Comparison of ENCODE assay signal across 11 cellular contexts in genomic region chr22:50010676-50011446, GRCh38. TPM values are rescaled to one million over a fixed set of nuclear protein-coding genes. Genes with fewer than 3 reads are reported as not detected.
DNase-seq lines count a peak whose midpoint lies in the region; ATAC-seq and TF ChIP-seq lines count a peak whose summit lies in the region.
"Had no signal": no experiment of that assay in that cellular context is flagged by ENCODE, and none has a peak within 500 bp of the region (broad histone marks: within the 10 kb centered on the region; RNA-seq: fewer than 3 reads in every experiment).

No MANE protein-coding gene starts in this region.

- H3K27ac ChIP-seq in H9 (ENCODE audit: insufficient read length, low read depth, low read length) (no peak overlapping the region), heart left ventricle (no peak overlapping the region)
- H3K27ac ChIP-seq: ovary, SJSA1 had no signal

- H3K27me3 Mint-ChIP-seq in H9 (ENCODE audit: low read depth) = peaks cover 39% of the 10 kb centered on the region

- no peak overlapping the region for H2BK15ac ChIP-seq in H9 (ENCODE audit: low read depth, low read length)

- H3T11ph ChIP-seq in H9 (ENCODE audit: low read length) = no peak overlapping the region

- no peaks in the 10 kb centered on the region for H3K9me3 ChIP-seq in H9 (ENCODE audit: control insufficient read depth, low read depth, low read length)
- no peaks in the 10 kb centered on the region for H3K9me3 ChIP-seq in iPS-18c (ENCODE audit: control insufficient read depth, insufficient read depth, low read length)
- no peaks in the 10 kb centered on the region for H3K9me3 ChIP-seq in heart left ventricle
- H3K9me3 ChIP-seq: ovary, SJSA1 had no signal

- H3K27ac Mint-ChIP-seq in H9 = peak overlapping the region in 1 of 3 experiments; percentile 74; a peak in 1 of 7 replicates

- no peak overlapping the region for H2BK20ac ChIP-seq in H9 (ENCODE audit: low read depth, low read length, poor library complexity, severe bottlenecking)

- DNase-seq in H9 (peak; percentile 32), activated T-cell treated with anti-CD3 and anti-CD28 coated beads for 1 hour (ENCODE audit: low read depth) (peak; percentile 42), globus pallidus (ENCODE audit: low spot score) (no peak), NCI-H2029 treated with DMSO at 0.1 percent for 48 hours (lab: John Stamatoyannopoulos, UW) (no peak), heart left ventricle (no peak)
- peak; percentile 53 for DNase-seq in stimulated activated CD8-positive, alpha-beta memory T cell treated with anti-CD3 and anti-CD28 coated beads, Interleukin-4, amount 100 ng/mL, for 48 hours
- DNase-seq in NK-92 treated with Interleukin-12 subunit alpha and Interleukin-12 subunit beta, amount 100 ng/mL, for 24 hours (lab: John Stamatoyannopoulos, UW) = no peak

- no peak overlapping the region for H4K91ac ChIP-seq in H9 (ENCODE audit: insufficient read length, low read depth, low read length)

- H3K18ac ChIP-seq in H9 (ENCODE audit: insufficient read length, low read depth, low read length) = no peak overlapping the region

- no peak overlapping the region for H3K56ac ChIP-seq in H9 (ENCODE audit: insufficient read length, low read depth, low read length)

- no peak overlapping the region for H2BK12ac ChIP-seq in H9 (ENCODE audit: insufficient read length, low read depth, low read length)

- H2BK120ac ChIP-seq in H9 (ENCODE audit: low read depth, low read length, poor library complexity, severe bottlenecking) = no peak overlapping the region

- H3K9me3 Mint-ChIP-seq in H9 = no peaks in the 10 kb centered on the region; a peak in 1 of 5 replicates

- TF ChIP-seq POLR2A in heart left ventricle (IDR thresholded peaks at IDR 0.05) = no peak

- H3K14ac ChIP-seq in H9 (ENCODE audit: insufficient read depth, low read length) = no peak overlapping the region; the same call in 1 of the 2 replicates

- no peaks in the 10 kb centered on the region for H3K79me1 ChIP-seq in H9 (ENCODE audit: insufficient read depth, low read depth, low read length, poor library complexity, severe bottlenecking)

- H4K5ac ChIP-seq in H9 (ENCODE audit: insufficient read length, low read depth, low read length) = no peak overlapping the region

- no peak for ATAC-seq in heart left ventricle

- H3K79me2 ChIP-seq in H9 (ENCODE audit: insufficient read depth, low read length) = no peaks in the 10 kb centered on the region

- peak overlapping the region in 1 of 2 experiments; percentile 75; a peak in 3 of 5 replicates for H3K4me3 Mint-ChIP-seq in H9

- no peaks in the 10 kb centered on the region for H3K36me3 Mint-ChIP-seq in H9 (ENCODE audit: insufficient read depth in 1 of 3, low read depth in 3 of 3)

- H4K20me1 ChIP-seq in H9 (ENCODE audit: control insufficient read depth, insufficient read depth, insufficient read length) = no peaks in the 10 kb centered on the region

- H3K27me3 ChIP-seq in H9 (ENCODE audit: insufficient read depth, low read length) = peaks cover 12% of the 10 kb centered on the region; the same call in 1 of the 2 replicates
- H3K27me3 ChIP-seq in heart left ventricle = peaks cover 25 to 69% (median 58%) of the 10 kb centered on the region in 9 donors

- no peak overlapping the region for H3K4ac ChIP-seq in H9 (ENCODE audit: low read depth, low read length)

- H2AK5ac ChIP-seq in H9 (ENCODE audit: insufficient read length, low read length) = no peak overlapping the region

- H3K4me1 ChIP-seq in H9 (ENCODE audit: insufficient read depth, low read length) (no peaks in the 10 kb centered on the region), heart left ventricle (peaks cover 0 to 21% (median 5%) of the 10 kb centered on the region in 12 donors)
- H3K4me1 ChIP-seq: SJSA1 had no signal

- H2BK5ac ChIP-seq in H9 (ENCODE audit: insufficient read length, low read length) = no peak overlapping the region

- peak overlapping the region; percentile 6 for H3K4me2 ChIP-seq in H9 (ENCODE audit: insufficient read depth, insufficient read length, low read length)

- H3K4me1 Mint-ChIP-seq in H9 = peaks cover 11 to 30% of the 10 kb centered on the region in 2 experiments; a peak in 3 of 4 replicates

- no peak for TF ChIP-seq CTCF in H9 (conservative IDR thresholded peaks at IDR 0.05)
- no peak for TF ChIP-seq CTCF in heart left ventricle (IDR thresholded peaks at IDR 0.05)

- peaks cover 4% of the 10 kb centered on the region for H3K23me2 ChIP-seq in H9 (ENCODE audit: insufficient read length, low read depth, low read length, poor library complexity, severe bottlenecking)

- no peak overlapping the region for H4K8ac ChIP-seq in H9 (replicated peaks; ENCODE audit: insufficient read length, low read depth, low read length)

- H3K36me3 ChIP-seq in heart left ventricle = no peaks in the 10 kb centered on the region
- H3K36me3 ChIP-seq: ovary, SJSA1 had no signal

- H3K9ac ChIP-seq in H9 (ENCODE audit: extremely low read depth, insufficient read length, low read length) = no peak overlapping the region

- H2AFZ ChIP-seq in H9 (ENCODE audit: low read length) = no peak overlapping the region

- intact Hi-C loops in heart left ventricle (cut with DNase I) = no loop called here

- no peak overlapping the region for H3K23ac ChIP-seq in H9 (ENCODE audit: insufficient read length, low read depth, low read length)

- WGBS in H9 (ENCODE audit: extremely low coverage, insufficient read length, low lambda C conversion rate) = no CpG with 5 or more reads among the region's 61 CpGs
- 5 to 9% (median 7%) methylated on average over 18 to 60 of the region's 61 CpGs for WGBS in heart left ventricle, 4 donors

- peak overlapping the region; percentile 20; the same call in 1 of the 2 replicates for H3K4me3 ChIP-seq in iPS-18c (ENCODE audit: insufficient read depth, low read depth, low read length)
- H3K4me3 ChIP-seq in heart left ventricle = peak overlapping the region in 1 of 12 donors; percentile 17
- H3K4me3 ChIP-seq: ovary, SJSA1 had no signal

RNA-seq across cellular contexts. Expression of gene IL17REL, which starts 1.7 kb away (rescaled TPM):
- total RNA-seq in H9 (2021) (0.11 and 0.20 TPM in 2 replicates), heart left ventricle (not detected)
- polyA plus RNA-seq in heart left ventricle = not detected
- total RNA-seq: SJSA1 had no signal

RNA-seq across cellular contexts. Expression of gene TTLL8, which starts 47.2 kb away (rescaled TPM):
- total RNA-seq in H9 (2021) = not detected in 2 replicates
- total RNA-seq in heart left ventricle = not detected
- polyA plus RNA-seq in heart left ventricle = not detected
- total RNA-seq: ovary, SJSA1 had no signal
- polyA plus RNA-seq: ovary, thymus had no signal

RNA-seq across cellular contexts. Expression of gene PIM3, which starts 50.3 kb away (rescaled TPM):
- total RNA-seq in H9 (2021) = 43.4 and 45.1 TPM in 2 replicates
- 100 to 1,000 TPM in 1 of 9 donors, 10 to 100 TPM in 8; 37.7 to 118 (median 51.0) TPM for total RNA-seq in heart left ventricle
- 10 to 100 TPM; 45.1 to 50.2 TPM for polyA plus RNA-seq in heart left ventricle

Comparison
In these comparisons a context has a peak if more than half of its experiments do, and no peak if none do; other contexts are left out.
1. DNase-seq: peak in H9 (single experiment), activated T-cell treated with anti-CD3 and anti-CD28 coated beads for 1 hour (single experiment) and stimulated activated CD8-positive, alpha-beta memory T cell treated with anti-CD3 and anti-CD28 coated beads, Interleukin-4, amount 100 ng/mL, for 48 hours (single experiment); none in globus pallidus (single experiment), NCI-H2029 treated with DMSO at 0.1 percent for 48 hours (single experiment), NK-92 treated with Interleukin-12 subunit alpha and Interleukin-12 subunit beta, amount 100 ng/mL, for 24 hours (single experiment) and heart left ventricle (0 of 5).